In the genomic region with DNA sequence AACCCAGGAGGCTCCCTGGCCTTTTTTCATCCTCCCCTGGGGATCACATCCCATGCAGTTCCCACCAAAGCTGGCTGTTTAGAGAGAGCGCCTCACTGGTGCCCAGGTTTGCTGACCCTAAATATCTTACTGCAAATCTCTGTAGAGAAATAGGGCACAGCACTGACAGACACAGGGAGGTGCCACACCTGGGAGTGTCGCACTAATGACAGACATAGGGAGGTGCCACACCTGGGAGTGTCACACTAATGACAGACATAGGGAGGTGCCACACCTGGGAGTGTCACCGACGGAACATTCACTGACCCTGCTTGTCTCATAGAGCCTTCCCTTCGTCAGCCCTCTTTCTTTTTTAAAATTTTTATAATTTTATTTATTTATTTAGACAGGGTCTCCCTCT, we compare ENCODE assay signal across 22 cellular contexts. TPM values are rescaled to one million over a fixed set of nuclear protein-coding genes. Genes with fewer than 3 reads are reported as not detected.
DNase-seq lines count a peak whose midpoint lies in the region; ATAC-seq, FAIRE-seq and TF ChIP-seq lines count a peak whose summit lies in the region.
"Had no signal": no experiment of that assay in that cellular context is flagged by ENCODE, and none has a peak within 500 bp of the region (broad histone marks: within the 10 kb centered on the region; RNA-seq: fewer than 3 reads in every experiment).

No MANE protein-coding gene starts in this region.

- no peak for FAIRE-seq in GM12892 (lab: Jason Lieb, UNC)
- FAIRE-seq: colon had no signal

- TF ChIP-seq CTCF in chondrocyte (IDR thresholded peaks at IDR 0.05), result no peak
- no peak for TF ChIP-seq CTCF in mucosa of descending colon (IDR thresholded peaks at IDR 0.05)
- no peak for TF ChIP-seq CTCF in thoracic aorta (IDR thresholded peaks at IDR 0.05)

- H3K27me3 Mint-ChIP-seq in chondrocyte (ENCODE audit: low read depth), result no peaks in the 10 kb centered on the region
- H3K27me3 Mint-ChIP-seq: activated naive CD4-positive, alpha-beta T cell treated with anti-CD3 and anti-CD28 coated beads, Interleukin-2, amount 50 U/mL, for 24 hours had no signal

- H3K4me3 Mint-ChIP-seq in chondrocyte (ENCODE audit: unreplicated experiment), result no peak overlapping the region
- H3K4me3 Mint-ChIP-seq: activated naive CD4-positive, alpha-beta T cell treated with anti-CD3 and anti-CD28 coated beads, Interleukin-2, amount 50 U/mL, for 24 hours; neural crest cell had no signal

- intact Hi-C loops in mucosa of descending colon (cut with DNase I, micrococcal nuclease), result no loop called here

- H3K36me3 ChIP-seq in mucosa of descending colon (ENCODE audit: low read depth), result no peaks in the 10 kb centered on the region
- H3K36me3 ChIP-seq in thoracic aorta, result peaks cover 47% of the 10 kb centered on the region

- ATAC-seq in mucosa of descending colon (peak; percentile 91), thoracic aorta (ENCODE audit: insufficient number of reproducible peaks, low FRiP score, low read depth) (peak; percentile 47), GM19395 (IDR thresholded peaks at IDR 0.05; ENCODE audit: unreplicated experiment) (no peak)

- H3K4me1 ChIP-seq in mucosa of descending colon (ENCODE audit: low read depth) (no peaks in the 10 kb centered on the region), thoracic aorta (ENCODE audit: control insufficient read depth in 1 of 2, low read depth in 2 of 2) (peaks cover 9 to 13% of the 10 kb centered on the region in 2 donors)
- H3K4me1 ChIP-seq: Peyer's patch, prostate gland had no signal

- H3K9me3 Mint-ChIP-seq in chondrocyte (ENCODE audit: low read depth), result no peaks in the 10 kb centered on the region
- H3K9me3 Mint-ChIP-seq: activated naive CD4-positive, alpha-beta T cell treated with anti-CD3 and anti-CD28 coated beads, Interleukin-2, amount 50 U/mL, for 24 hours; neural crest cell had no signal

- H3K27me3 ChIP-seq in thoracic aorta (replicated peaks; ENCODE audit: insufficient read depth), result no peaks in the 10 kb centered on the region
- H3K27me3 ChIP-seq: Peyer's patch, thyroid gland had no signal

- no peak for TF ChIP-seq POLR2A in GM12892 (IDR thresholded peaks at IDR 0.05; ENCODE audit: low read depth, low read length)

- H3K27ac ChIP-seq in thoracic aorta, result no peak overlapping the region
- H3K27ac ChIP-seq: Peyer's patch, SK-N-MC had no signal

- DNase-seq in NCI-H748 (lab: John Stamatoyannopoulos, UW; ENCODE audit: unreplicated experiment) (peak; percentile 3), NCI-H748 treated with DMSO at 0.1 percent for 48 hours (lab: John Stamatoyannopoulos, UW) (no peak), chondrocyte (ENCODE audit: low spot score) (peak; percentile 12), mucosa of descending colon (peak; percentile 54 to 93 (median 71)), thoracic aorta (ENCODE audit: low spot score) (no peak), GM12892 (ENCODE audit: insufficient read length) (no peak)
- no peak for DNase-seq in stimulated activated CD4-positive, alpha-beta T cell treated with anti-CD3 and anti-CD28 coated beads, Interleukin-4, amount 100 ng/mL, for 1 hour
- DNase-seq: 8988T, Caco-2, EL, foreskin fibroblast, GM23248, NCI-H1105 treated with DMSO at 0.1 percent for 48 hours, NCI-H526, thyroid gland had no signal

- no peak overlapping the region for H3K27ac Mint-ChIP-seq in chondrocyte (ENCODE audit: unreplicated experiment)
- H3K27ac Mint-ChIP-seq: activated naive CD4-positive, alpha-beta T cell treated with anti-CD3 and anti-CD28 coated beads, Interleukin-2, amount 50 U/mL, for 24 hours had no signal

- no peak overlapping the region for H3K4me3 ChIP-seq in mucosa of descending colon
- no peak overlapping the region for H3K4me3 ChIP-seq in thoracic aorta
- H3K4me3 ChIP-seq: GM23248, Peyer's patch, prostate gland, SK-N-MC, thyroid gland had no signal

- H3K9me3 ChIP-seq in mucosa of descending colon, result no peaks in the 10 kb centered on the region
- H3K9me3 ChIP-seq in thoracic aorta, result no peaks in the 10 kb centered on the region
- H3K9me3 ChIP-seq: Caco-2, Peyer's patch, prostate gland, thyroid gland had no signal

- peaks cover 5% of the 10 kb centered on the region for H3K36me3 Mint-ChIP-seq in chondrocyte (ENCODE audit: low read depth)
- H3K36me3 Mint-ChIP-seq: activated naive CD4-positive, alpha-beta T cell treated with anti-CD3 and anti-CD28 coated beads, Interleukin-2, amount 50 U/mL, for 24 hours had no signal

- H3K4me1 Mint-ChIP-seq in chondrocyte (ENCODE audit: low read depth), result peaks cover 28% of the 10 kb centered on the region
- H3K4me1 Mint-ChIP-seq: neural crest cell had no signal

RNA-seq across cellular contexts. Expression of a gene that starts 25.6 kb away (rescaled TPM):
- total RNA-seq in chondrocyte, result 20.9 to 35.8 TPM (median 21.0 TPM) in 3 replicates
- 10 to 100 TPM; 24.5 to 27.5 (median 25.7) TPM for total RNA-seq in mucosa of descending colon
- total RNA-seq in thoracic aorta, result 10 to 100 TPM; 31.0 to 51.7 TPM
- 26.4 TPM for polyA plus RNA-seq in GM12892 (2012; ENCODE audit: missing spikeins)

RNA-seq across cellular contexts. Expression of a gene that starts 34.0 kb away (rescaled TPM):
- total RNA-seq in chondrocyte (1.1 to 3.1 TPM (median 1.5 TPM) in 3 replicates), mucosa of descending colon (10 to 100 TPM; 18.4 to 40.2 (median 23.0) TPM), thoracic aorta (10 to 100 TPM; 13.5 to 36.0 TPM)
- polyA plus RNA-seq in GM12892 (2012; ENCODE audit: missing spikeins), result 18.6 TPM

RNA-seq across cellular contexts. Expression of a gene that starts 44.9 kb away (rescaled TPM):
- total RNA-seq in chondrocyte, result 45.0 to 62.5 TPM (median 56.5 TPM) in 3 replicates
- 100 to 1,000 TPM in 1 of 3 donors, 10 to 100 TPM in 2; 99.1 to 114 (median 99.8) TPM for total RNA-seq in mucosa of descending colon
- total RNA-seq in thoracic aorta, result 10 to 100 TPM; 55.8 to 83.1 TPM
- 51.0 TPM for polyA plus RNA-seq in GM12892 (2012; ENCODE audit: missing spikeins)

RNA-seq across cellular contexts. Expression of a gene that starts 45.2 kb away (rescaled TPM):
- 27.8 to 34.7 TPM (median 30.0 TPM) in 3 replicates for total RNA-seq in chondrocyte
- 10 to 100 TPM in 2 of 3 donors, 1 to 10 TPM in 1; 7.1 to 18.2 (median 18.2) TPM for total RNA-seq in mucosa of descending colon
- 10 to 100 TPM; 29.6 to 58.3 TPM for total RNA-seq in thoracic aorta
- 9.4 TPM for polyA plus RNA-seq in GM12892 (2012; ENCODE audit: missing spikeins)

Comparison
In these comparisons a context has a peak if more than half of its experiments do, and no peak if none do; other contexts are left out.
1. DNase-seq: peak in NCI-H748 (single experiment), chondrocyte (single experiment) and mucosa of descending colon (3 of 3); none in NCI-H748 treated with DMSO at 0.1 percent for 48 hours (single experiment), thoracic aorta (single experiment), GM12892 (single experiment) and stimulated activated CD4-positive, alpha-beta T cell treated with anti-CD3 and anti-CD28 coated beads, Interleukin-4, amount 100 ng/mL, for 1 hour (single experiment).